In genomic region chr5:159166416-159166815, GRCh38 we compare ENCODE assay signal across 26 cellular contexts.
"Had no signal": no experiment of that assay in that cellular context is flagged by ENCODE, and none has a peak within 500 bp of the region (broad histone marks: within the 10 kb centered on the region; RNA-seq: fewer than 3 reads in every experiment).

No MANE protein-coding gene starts in this region.

- H3K27me3 ChIP-seq: adrenal gland, body of pancreas, esophagus squamous epithelium, gastroesophageal sphincter, heart right ventricle, hepatocyte had no signal

- H3K4me3 Mint-ChIP-seq: activated B cell treated with CpG ODN at 0.5 μM for 24 hours; activated CD8-positive, alpha-beta T cell treated with anti-CD3 and anti-CD28 coated beads for 36 hours; activated T-cell treated with anti-CD3 and anti-CD28 coated beads, Interleukin-2, amount 50 U/mL, for 4 hours; activated T-helper 17 cell treated with anti-CD3 and anti-CD28 coated beads, Interleukin-2, amount 50 U/mL, for 72 hours had no signal

- DNase-seq: activated B cell treated with CpG ODN at 0.5 μM for 24 hours; activated CD4-positive, alpha-beta T cell treated with anti-CD3 and anti-CD28 coated beads for 48 hours; activated CD4-positive, alpha-beta T cell treated with anti-CD3 and anti-CD28 coated beads, Interleukin-2, amount 50 U/mL, for 1 hour; activated CD4-positive, alpha-beta T cell treated with anti-CD3 and anti-CD28 coated beads, Interleukin-2, amount 50 U/mL, for 48 hours; activated CD8-positive, alpha-beta memory T cell treated with anti-CD3 and anti-CD28 coated beads for 24 hours; activated CD8-positive, alpha-beta T cell treated with anti-CD3 and anti-CD28 coated beads for 36 hours; activated effector memory CD4-positive, alpha-beta T cell treated with Interleukin-2 at 50 U/mL for 16 hours; activated gamma-delta T cell treated with Interleukin-2 at 50 U/mL for 16 hours; activated naive CD4-positive, alpha-beta T cell treated with Interleukin-2 at 50 U/mL for 16 hours; activated T-cell treated with anti-CD3 and anti-CD28 coated beads, Interleukin-2, amount 50 U/mL, for 4 hours; adrenal gland; amygdala; aorta; body of pancreas; caudate nucleus; effector CD8-positive, alpha-beta T cell; esophagus squamous epithelium; foreskin melanocyte; heart right ventricle; T-helper 9 cell; WERI-Rb-1 had no signal

- H3K9me3 ChIP-seq: adrenal gland, body of pancreas, esophagus squamous epithelium, gastroesophageal sphincter, heart right ventricle had no signal

- H3K27ac ChIP-seq: adrenal gland, body of pancreas, epithelial cell of prostate, esophagus squamous epithelium, gastroesophageal sphincter, heart right ventricle, hepatocyte, WERI-Rb-1 had no signal

- H3K27ac Mint-ChIP-seq: activated B cell treated with CpG ODN at 0.5 μM for 24 hours; activated CD8-positive, alpha-beta T cell treated with anti-CD3 and anti-CD28 coated beads for 36 hours; activated T-helper 17 cell treated with anti-CD3 and anti-CD28 coated beads, Interleukin-2, amount 50 U/mL, for 72 hours had no signal

- H2AFZ ChIP-seq: hepatocyte had no signal

- H3K4me3 ChIP-seq: adrenal gland, body of pancreas, esophagus squamous epithelium, gastroesophageal sphincter, heart right ventricle, hepatocyte had no signal

- H3K4me2 ChIP-seq: hepatocyte had no signal

- ATAC-seq: activated CD4-positive, CD25-positive, alpha-beta regulatory T cell treated with anti-CD3 and anti-CD28 coated beads, Interleukin-2, amount 50 U/mL, for 24 hours; activated CD8-positive, alpha-beta T cell treated with anti-CD3 and anti-CD28 coated beads for 36 hours; activated T-cell treated with anti-CD3 and anti-CD28 coated beads, Interleukin-2, amount 50 U/mL, for 4 hours; activated T-helper 17 cell treated with anti-CD3 and anti-CD28 coated beads, Interleukin-2, amount 50 U/mL, for 72 hours; body of pancreas; gastroesophageal sphincter; heart right ventricle had no signal

- H3K4me1 ChIP-seq: adrenal gland, body of pancreas, gastroesophageal sphincter had no signal

- H3K27me3 Mint-ChIP-seq: activated B cell treated with CpG ODN at 0.5 μM for 24 hours; activated CD8-positive, alpha-beta T cell treated with anti-CD3 and anti-CD28 coated beads for 36 hours; activated T-helper 17 cell treated with anti-CD3 and anti-CD28 coated beads, Interleukin-2, amount 50 U/mL, for 72 hours had no signal

- H3K9me3 Mint-ChIP-seq: activated B cell treated with CpG ODN at 0.5 μM for 24 hours; activated CD8-positive, alpha-beta T cell treated with anti-CD3 and anti-CD28 coated beads for 36 hours; activated T-cell treated with anti-CD3 and anti-CD28 coated beads, Interleukin-2, amount 50 U/mL, for 4 hours; activated T-helper 17 cell treated with anti-CD3 and anti-CD28 coated beads, Interleukin-2, amount 50 U/mL, for 72 hours had no signal
